ENCODE assay signal across 8 cellular contexts in the genomic region with DNA sequence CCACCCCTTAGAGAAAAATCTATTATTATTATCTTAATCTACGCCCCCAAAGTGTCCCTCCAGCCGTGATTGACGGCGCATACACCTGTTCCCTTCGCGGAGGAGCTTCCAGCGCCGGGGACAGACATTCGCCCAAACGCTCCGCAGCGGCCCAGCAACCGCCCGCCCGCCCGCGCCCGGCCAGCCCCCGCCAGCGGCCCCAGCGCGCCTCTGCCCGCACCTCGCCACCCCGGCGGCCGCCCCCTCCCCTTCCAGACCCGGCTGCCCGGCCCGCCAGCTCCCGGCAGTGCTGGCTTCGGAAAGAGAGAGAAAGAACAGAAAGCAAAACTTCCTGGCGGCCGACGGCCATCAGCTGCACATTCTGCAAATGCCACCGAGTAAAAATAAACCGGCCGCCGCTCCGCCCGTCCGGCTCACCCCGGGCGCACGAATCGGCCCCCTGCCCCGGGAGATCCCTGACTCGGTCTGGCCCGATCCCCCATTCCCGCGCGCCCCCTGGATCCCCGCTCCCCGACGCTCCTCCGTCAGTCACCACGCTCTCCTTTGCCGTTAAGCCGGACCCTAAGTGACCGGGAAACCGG. TPM values are rescaled to one million over a fixed set of nuclear protein-coding genes. Genes with fewer than 3 reads are reported as not detected.
DNase-seq lines count a peak whose midpoint lies in the region; ATAC-seq and TF ChIP-seq lines count a peak whose summit lies in the region.

No MANE protein-coding gene starts in this region.

- H3K27ac Mint-ChIP-seq in central memory CD8-positive, alpha-beta T cell (ENCODE audit: low read depth), result no peak overlapping the region
- H3K27ac Mint-ChIP-seq in mesothelial cell of epicardium, result peak overlapping the region; percentile 43

- no peaks in the 10 kb centered on the region for H3K9me3 Mint-ChIP-seq in central memory CD8-positive, alpha-beta T cell
- no peaks in the 10 kb centered on the region for H3K9me3 Mint-ChIP-seq in mesothelial cell of epicardium

- no peak for ATAC-seq in central memory CD8-positive, alpha-beta T cell (replicated peaks; ENCODE audit: extremely low read depth, poor library complexity, severe bottlenecking)
- ATAC-seq in GM18861 (IDR thresholded peaks at IDR 0.05; ENCODE audit: unreplicated experiment) (no peak), HG02610 (IDR thresholded peaks at IDR 0.05; ENCODE audit: unreplicated experiment) (no peak)

- no peaks in the 10 kb centered on the region for H3K9me3 ChIP-seq in BLaER1
- H3K9me3 ChIP-seq in HUES48 (ENCODE audit: control insufficient read depth, insufficient read depth, low read length), result no peaks in the 10 kb centered on the region

- H3K4me1 ChIP-seq in BLaER1, result peaks cover 21% of the 10 kb centered on the region
- peaks cover 22% of the 10 kb centered on the region for H3K4me1 ChIP-seq in HUES48 (ENCODE audit: control insufficient read depth, insufficient read depth, low read length)

- H3K36me3 Mint-ChIP-seq in central memory CD8-positive, alpha-beta T cell (ENCODE audit: insufficient read depth), result no peaks in the 10 kb centered on the region
- no peaks in the 10 kb centered on the region for H3K36me3 Mint-ChIP-seq in mesothelial cell of epicardium

- H3K4me3 ChIP-seq in BLaER1 (peak overlapping the region; percentile 60), HUES48 (ENCODE audit: low read depth, low read length) (peak overlapping the region; percentile 71)

- peaks cover 99% of the 10 kb centered on the region for H3K27me3 ChIP-seq in BLaER1
- peaks cover 82% of the 10 kb centered on the region for H3K27me3 ChIP-seq in HUES48 (ENCODE audit: control insufficient read depth, insufficient read depth, low read length)

- peaks cover 7% of the 10 kb centered on the region for H3K4me1 Mint-ChIP-seq in central memory CD8-positive, alpha-beta T cell
- H3K4me1 Mint-ChIP-seq in mesothelial cell of epicardium, result peaks cover 20% of the 10 kb centered on the region

- H4K20me1 ChIP-seq in BLaER1, result peaks cover 82% of the 10 kb centered on the region

- no peak overlapping the region for H3K9ac ChIP-seq in BLaER1
- H3K9ac ChIP-seq in HUES48 (ENCODE audit: low read depth, low read length), result no peak overlapping the region

- H3K27me3 Mint-ChIP-seq in central memory CD8-positive, alpha-beta T cell, result peaks cover 58% of the 10 kb centered on the region
- H3K27me3 Mint-ChIP-seq in mesothelial cell of epicardium (ENCODE audit: low read depth), result peaks cover 59% of the 10 kb centered on the region

- no peak for TF ChIP-seq CTCF in mesothelial cell of epicardium (IDR thresholded peaks at IDR 0.05; ENCODE audit: unreplicated experiment)

- DNase-seq in central memory CD8-positive, alpha-beta T cell (ENCODE audit: low spot score in 2 of 2), result no peak
- DNase-seq in mesothelial cell of epicardium (ENCODE audit: low spot score in 2 of 2, unreplicated experiment in 2 of 2) (peak in 1 of 2 experiments; percentile 49), AG20443 (ENCODE audit: low spot score) (no peak), NCI-H2196 (lab: John Stamatoyannopoulos, UW; ENCODE audit: unreplicated experiment) (no peak)

- no peaks in the 10 kb centered on the region for H3K36me3 ChIP-seq in BLaER1
- no peaks in the 10 kb centered on the region for H3K36me3 ChIP-seq in HUES48 (ENCODE audit: control insufficient read depth, insufficient read depth, low read length)

- H3K4me2 ChIP-seq in BLaER1, result peak overlapping the region; percentile 88

- H3K27ac ChIP-seq in BLaER1 (no peak overlapping the region), HUES48 (ENCODE audit: low read depth, low read length) (no peak overlapping the region)

- peak overlapping the region; percentile 55 for H3K4me3 Mint-ChIP-seq in central memory CD8-positive, alpha-beta T cell
- H3K4me3 Mint-ChIP-seq in mesothelial cell of epicardium, result peak overlapping the region; percentile 78

RNA-seq across cellular contexts. Expression of a gene that starts 1.6 kb away (rescaled TPM):
- 8.9 to 11.2 TPM (median 10.1 TPM) in 3 replicates for total RNA-seq in mesothelial cell of epicardium
